Comparison of ENCODE assay signal across 8 cellular contexts in the genomic region with DNA sequence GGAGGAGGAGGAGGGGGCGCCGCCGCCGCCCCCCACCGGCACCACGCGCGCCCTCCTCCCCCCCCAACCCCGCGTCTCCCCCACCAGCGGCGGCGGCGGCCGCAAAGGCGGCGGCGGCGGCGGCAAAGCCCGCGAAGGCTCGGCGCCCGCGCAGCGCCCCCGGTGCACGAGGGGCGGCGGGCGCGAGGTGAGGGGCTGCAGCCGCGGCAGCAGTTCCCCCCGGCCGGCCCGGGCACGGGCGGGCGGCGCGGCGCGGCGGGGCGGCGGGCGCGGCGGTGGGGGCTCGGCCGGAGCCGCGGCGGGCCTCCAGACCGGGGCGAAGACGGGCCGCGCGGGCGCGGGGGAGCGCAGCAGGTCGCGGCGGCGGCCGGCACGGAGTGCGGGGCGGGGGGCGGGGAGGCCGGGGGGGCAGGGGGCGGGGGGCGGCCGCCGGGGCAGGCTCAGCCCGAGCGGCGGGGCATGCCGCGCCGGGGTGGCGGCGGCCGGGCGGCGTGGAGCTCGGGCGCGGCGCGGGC. TPM values are rescaled to one million over a fixed set of nuclear protein-coding genes. Genes with fewer than 3 reads are reported as not detected.
DNase-seq lines count a peak whose midpoint lies in the region; ATAC-seq and TF ChIP-seq lines count a peak whose summit lies in the region.

No MANE protein-coding gene starts in this region.

- DNase-seq in Right ventricle myocardium inferior (ENCODE audit: missing footprints) (peak; percentile 73), left ventricle myocardium superior (no peak), kidney glomerular epithelial cell (lab: John Stamatoyannopoulos, UW) (peak; percentile 31), type B pancreatic cell (ENCODE audit: extremely low spot score, unreplicated experiment) (no peak)
- no peak for DNase-seq in activated T-helper 2 cell treated with anti-CD3 and anti-CD28 coated beads, Interferon-gamma antibody, Interleukin-2, Interleukin-4, amounts not matched to agents 10 μg/mL and 5 μg/mL and 100 μg/mL, durations not matched to agents 14 hours and 24 hours and 36 hours (ENCODE audit: low spot score)

- intact Hi-C loops in Right ventricle myocardium inferior (cut with DNase I) (loop anchor here (1.0 to 5.0 kb wide), 6 partner anchors 73 to 474 kb away; no protein-coding TSS in a partner anchor), left ventricle myocardium superior (cut with micrococcal nuclease) (loop anchor here (5.0 to 10.0 kb wide), 3 partner anchors 113 to 473 kb away; no protein-coding TSS in a partner anchor)
- intact Hi-C loops in activated T-helper 2 cell treated with anti-CD3 and anti-CD28 coated beads, Interferon-gamma antibody, Interleukin-2, Interleukin-4, amounts not matched to agents 10 μg/mL and 5 μg/mL and 100 μg/mL, durations not matched to agents 14 hours and 24 hours and 36 hours (cut with micrococcal nuclease) = loop anchor here (1.0 to 10.0 kb wide), 7 partner anchors 8 to 468 kb away; partner anchors contain the start of gene COA6

- H3K27ac Mint-ChIP-seq in activated T-helper 2 cell treated with anti-CD3 and anti-CD28 coated beads, Interferon-gamma antibody, Interleukin-2, Interleukin-4, amounts not matched to agents 10 μg/mL and 5 μg/mL and 100 μg/mL, durations not matched to agents 14 hours and 24 hours and 36 hours = peak overlapping the region; percentile 79
- H3K27ac Mint-ChIP-seq in type B pancreatic cell = no peak overlapping the region

- peaks cover 43% of the 10 kb centered on the region for H3K36me3 Mint-ChIP-seq in activated T-helper 2 cell treated with anti-CD3 and anti-CD28 coated beads, Interferon-gamma antibody, Interleukin-2, Interleukin-4, amounts not matched to agents 10 μg/mL and 5 μg/mL and 100 μg/mL, durations not matched to agents 14 hours and 24 hours and 36 hours (ENCODE audit: low read depth)
- peaks cover 39% of the 10 kb centered on the region for H3K36me3 Mint-ChIP-seq in type B pancreatic cell

- TF ChIP-seq CTCF in type B pancreatic cell (conservative IDR thresholded peaks at IDR 0.05) = no peak

- no peak for ATAC-seq in Right ventricle myocardium inferior
- no peak for ATAC-seq in left ventricle myocardium superior
- ATAC-seq in GM21515 (IDR thresholded peaks at IDR 0.05; ENCODE audit: unreplicated experiment) = no peak
- no peak for ATAC-seq in HG03139 (IDR thresholded peaks at IDR 0.05; ENCODE audit: unreplicated experiment)
- ATAC-seq in GM18868 (IDR thresholded peaks at IDR 0.05; ENCODE audit: unreplicated experiment) = no peak

- H3K4me3 Mint-ChIP-seq in activated T-helper 2 cell treated with anti-CD3 and anti-CD28 coated beads, Interferon-gamma antibody, Interleukin-2, Interleukin-4, amounts not matched to agents 10 μg/mL and 5 μg/mL and 100 μg/mL, durations not matched to agents 14 hours and 24 hours and 36 hours (ENCODE audit: low read depth) = peak overlapping the region; percentile 76
- H3K4me3 Mint-ChIP-seq in type B pancreatic cell = peak overlapping the region; percentile 96

- H3K27me3 Mint-ChIP-seq in activated T-helper 2 cell treated with anti-CD3 and anti-CD28 coated beads, Interferon-gamma antibody, Interleukin-2, Interleukin-4, amounts not matched to agents 10 μg/mL and 5 μg/mL and 100 μg/mL, durations not matched to agents 14 hours and 24 hours and 36 hours (ENCODE audit: low read depth) = peaks cover 2% of the 10 kb centered on the region
- peaks cover 8% of the 10 kb centered on the region for H3K27me3 Mint-ChIP-seq in type B pancreatic cell

- no peaks in the 10 kb centered on the region for H3K9me3 Mint-ChIP-seq in activated T-helper 2 cell treated with anti-CD3 and anti-CD28 coated beads, Interferon-gamma antibody, Interleukin-2, Interleukin-4, amounts not matched to agents 10 μg/mL and 5 μg/mL and 100 μg/mL, durations not matched to agents 14 hours and 24 hours and 36 hours
- no peaks in the 10 kb centered on the region for H3K9me3 Mint-ChIP-seq in type B pancreatic cell

- H3K4me1 Mint-ChIP-seq in activated T-helper 2 cell treated with anti-CD3 and anti-CD28 coated beads, Interferon-gamma antibody, Interleukin-2, Interleukin-4, amounts not matched to agents 10 μg/mL and 5 μg/mL and 100 μg/mL, durations not matched to agents 14 hours and 24 hours and 36 hours (ENCODE audit: low read depth) = peaks cover 44% of the 10 kb centered on the region
- peaks cover 35% of the 10 kb centered on the region for H3K4me1 Mint-ChIP-seq in type B pancreatic cell (ENCODE audit: unreplicated experiment)

RNA-seq across cellular contexts. Expression of gene IRF2BP2, which starts 0.4 kb away (rescaled TPM):
- 116 TPM for total RNA-seq in Right ventricle myocardium inferior
- total RNA-seq in left ventricle myocardium superior = 124 TPM
- 276 and 292 TPM in 2 replicates for total RNA-seq in activated T-helper 2 cell treated with anti-CD3 and anti-CD28 coated beads, Interferon-gamma antibody, Interleukin-2, Interleukin-4, amounts not matched to agents 10 μg/mL and 5 μg/mL and 100 μg/mL, durations not matched to agents 14 hours and 24 hours and 36 hours
- total RNA-seq in type B pancreatic cell (ENCODE audit: low replicate concordance) = 181 and 202 TPM in 2 replicates

Comparison
In these comparisons a context has a peak if more than half of its experiments do, and no peak if none do; other contexts are left out.
1. DNase-seq: peak in Right ventricle myocardium inferior (single experiment) and kidney glomerular epithelial cell (single experiment); none in left ventricle myocardium superior (single experiment), activated T-helper 2 cell treated with anti-CD3 and anti-CD28 coated beads, Interferon-gamma antibody, Interleukin-2, Interleukin-4, amounts not matched to agents 10 μg/mL and 5 μg/mL and 100 μg/mL, durations not matched to agents 14 hours and 24 hours and 36 hours (single experiment) and type B pancreatic cell (single experiment).